ENCODE assay signal across 1 cellular context in genomic region chr19:28605501-28606268, GRCh38.
TF ChIP-seq lines count a peak whose summit lies in the region.

No MANE protein-coding gene starts in this region.

TF ChIP-seq in K562, 482 proteins besides CTCF, POLR2A, EP300 and RAD21 (continued from another document and continues in another):
- TF ChIP-seq USF2 (CRISPR knock-in tag; IDR thresholded peaks at IDR 0.05) (no peak), NBN (IDR thresholded peaks at IDR 0.05; ENCODE audit: low read depth) (peak; percentile 21; the same call in 1 of the 2 replicates), THRA (IDR thresholded peaks at IDR 0.05) (no peak), NR0B1 (IDR thresholded peaks at IDR 0.05; ENCODE audit: partially characterized antibody) (no peak), PATZ1 (CRISPR knock-in tag; IDR thresholded peaks at IDR 0.05; ENCODE audit: borderline replicate concordance) (no peak), MGA (IDR thresholded peaks at IDR 0.05) (no peak), ZBTB17 (CRISPR knock-in tag; IDR thresholded peaks at IDR 0.05) (no peak), THAP12 (CRISPR knock-in tag; IDR thresholded peaks at IDR 0.05) (no peak), HNRNPK (IDR thresholded peaks at IDR 0.05; ENCODE audit: low read depth, low read length, poor library complexity, severe bottlenecking) (no peak), SIN3B (IDR thresholded peaks at IDR 0.05; ENCODE audit: low read depth) (no peak), TAL1 (IDR thresholded peaks at IDR 0.05) (peak; percentile 52), SRSF7 (optimal IDR thresholded peaks at IDR 0.05; ENCODE audit: low read depth, low read length) (no peak), NFXL1 (CRISPR knock-in tag; IDR thresholded peaks at IDR 0.05) (no peak), OTX1 (CRISPR knock-in tag; IDR thresholded peaks at IDR 0.05) (no peak), YBX1 (IDR thresholded peaks at IDR 0.05) (no peak), LEF1 (IDR thresholded peaks at IDR 0.05) (0 out of 2 replicates have a peak, but pooled peaks have one; percentile 34), NCOA6 (IDR thresholded peaks at IDR 0.05) (peak; percentile 39; the same call in 1 of the 2 replicates), SMARCB1 (IDR thresholded peaks at IDR 0.05; ENCODE audit: insufficient read length, low read depth) (no peak), MLLT1 (IDR thresholded peaks at IDR 0.05) (peak; percentile 27 to 53; a peak in 3 of 4 replicates), ZNF740 (CRISPR knock-in tag; IDR thresholded peaks at IDR 0.05) (no peak), ZNF740 (tag; IDR thresholded peaks at IDR 0.05) (no peak), RBM39 (optimal IDR thresholded peaks at IDR 0.05; ENCODE audit: low read depth, low read length) (no peak), PHF8 (IDR thresholded peaks at IDR 0.05; ENCODE audit: borderline replicate concordance, low read length) (no peak), AFF1 (IDR thresholded peaks at IDR 0.05; ENCODE audit: low read depth in 1 of 2, partially characterized antibody in 2 of 2) (peak in 1 of 2 experiments; percentile 58), HMGN3 (IDR thresholded peaks at IDR 0.05; ENCODE audit: borderline replicate concordance, extremely low read depth, insufficient read length, low read depth, low read length) (no peak)
